12 cellular contexts compared by ENCODE assay signal in genomic region chr1:159913451-159914192, GRCh38. TPM values are rescaled to one million over a fixed set of nuclear protein-coding genes. Genes with fewer than 3 reads are reported as not detected.
DNase-seq lines count a peak whose midpoint lies in the region; ATAC-seq and TF ChIP-seq lines count a peak whose summit lies in the region.
"Had no signal": no experiment of that assay in that cellular context is flagged by ENCODE, and none has a peak within 500 bp of the region (broad histone marks: within the 10 kb centered on the region; RNA-seq: fewer than 3 reads in every experiment).

No MANE protein-coding gene starts in this region.

- H3K36me3 ChIP-seq in lung (ENCODE audit: control insufficient read depth in 2 of 2, insufficient read depth in 2 of 2, low read length in 2 of 2) (peaks cover 5 to 16% of the 10 kb centered on the region in 2 donors), upper lobe of right lung (peaks cover 23% of the 10 kb centered on the region), right atrium auricular region (peaks cover 21% of the 10 kb centered on the region)

- TF ChIP-seq CTCF in lung (IDR thresholded peaks at IDR 0.05; ENCODE audit: control extremely low read depth, extremely low read depth) (no peak), upper lobe of right lung (IDR thresholded peaks at IDR 0.05) (no peak), right atrium auricular region (IDR thresholded peaks at IDR 0.05) (no peak)

- WGBS in lung, 2 donors, result 69 to 82% methylated on average over 5 of the region's 5 CpGs

- H3K27me3 ChIP-seq in lung (ENCODE audit: control insufficient read depth, insufficient read depth) (no peaks in the 10 kb centered on the region), upper lobe of right lung (no peaks in the 10 kb centered on the region), right atrium auricular region (no peaks in the 10 kb centered on the region)

- DNase-seq in activated naive CD4-positive, alpha-beta T cell treated with anti-CD3 and anti-CD28 coated beads, Interleukin-2, amount 50 U/mL, for 72 hours (ENCODE audit: low spot score in 2 of 2), result no peak
- no peak for DNase-seq in activated naive CD4-positive, alpha-beta T cell treated with Interleukin-2 at 50 U/mL for 16 hours
- no peak for DNase-seq in activated T-helper 2 cell treated with anti-CD3 and anti-CD28 coated beads, Interferon-gamma antibody, Interleukin-2, Interleukin-4, amounts not matched to agents 10 μg/mL and 5 μg/mL and 100 μg/mL, durations not matched to agents 14 hours and 24 hours and 36 hours (ENCODE audit: low spot score)
- DNase-seq in lung (ENCODE audit: low spot score) (peak; percentile 64), upper lobe of right lung (peak; percentile 66), right atrium auricular region (ENCODE audit: low spot score) (no peak), dedifferentiated amniotic fluid mesenchymal stem cell (ENCODE audit: extremely low spot score) (no peak)
- DNase-seq: C1 segment of cervical spinal cord, NCI-H1436 had no signal

- H3K27me3 Mint-ChIP-seq in activated T-helper 2 cell treated with anti-CD3 and anti-CD28 coated beads, Interferon-gamma antibody, Interleukin-2, Interleukin-4, amounts not matched to agents 10 μg/mL and 5 μg/mL and 100 μg/mL, durations not matched to agents 14 hours and 24 hours and 36 hours (ENCODE audit: low read depth), result no peaks in the 10 kb centered on the region

- no peak overlapping the region for H3K4me3 ChIP-seq in lung
- H3K4me3 ChIP-seq in upper lobe of right lung, result no peak overlapping the region
- no peak overlapping the region for H3K4me3 ChIP-seq in right atrium auricular region
- H3K4me3 ChIP-seq: SK-N-MC had no signal

- intact Hi-C loops in activated T-helper 2 cell treated with anti-CD3 and anti-CD28 coated beads, Interferon-gamma antibody, Interleukin-2, Interleukin-4, amounts not matched to agents 10 μg/mL and 5 μg/mL and 100 μg/mL, durations not matched to agents 14 hours and 24 hours and 36 hours (cut with micrococcal nuclease), result no loop called here
- intact Hi-C loops in upper lobe of right lung (cut with DNase I), result no loop called here

- no peak for ATAC-seq in activated naive CD4-positive, alpha-beta T cell treated with anti-CD3 and anti-CD28 coated beads, Interleukin-2, amount 50 U/mL, for 72 hours
- ATAC-seq in lung (ENCODE audit: insufficient read depth, low FRiP score) (no peak), upper lobe of right lung (peak; percentile 57), HG02759 (IDR thresholded peaks at IDR 0.05; ENCODE audit: unreplicated experiment) (no peak)

- H3K4me1 Mint-ChIP-seq in activated T-helper 2 cell treated with anti-CD3 and anti-CD28 coated beads, Interferon-gamma antibody, Interleukin-2, Interleukin-4, amounts not matched to agents 10 μg/mL and 5 μg/mL and 100 μg/mL, durations not matched to agents 14 hours and 24 hours and 36 hours (ENCODE audit: low read depth), result peaks cover 49% of the 10 kb centered on the region

- peak overlapping the region; percentile 84 to 88 for H3K27ac Mint-ChIP-seq in activated naive CD4-positive, alpha-beta T cell treated with anti-CD3 and anti-CD28 coated beads, Interleukin-2, amount 50 U/mL, for 72 hours
- H3K27ac Mint-ChIP-seq in activated T-helper 2 cell treated with anti-CD3 and anti-CD28 coated beads, Interferon-gamma antibody, Interleukin-2, Interleukin-4, amounts not matched to agents 10 μg/mL and 5 μg/mL and 100 μg/mL, durations not matched to agents 14 hours and 24 hours and 36 hours, result peak overlapping the region; percentile 2

- H3K27ac ChIP-seq in lung (ENCODE audit: low read depth in 1 of 2, low read length in 1 of 2) (peak overlapping the region in 1 of 2 donors; percentile 88), upper lobe of right lung (peak overlapping the region; percentile 42), right atrium auricular region (no peak overlapping the region)
- H3K27ac ChIP-seq: SK-N-MC had no signal

- H3K4me1 ChIP-seq in lung (ENCODE audit: control insufficient read depth in 2 of 2, insufficient read depth in 2 of 2, low read length in 2 of 2) (peaks cover 9 to 31% of the 10 kb centered on the region in 2 donors), upper lobe of right lung (peaks cover 60% of the 10 kb centered on the region), right atrium auricular region (peaks cover 0 to 77% of the 10 kb centered on the region in 2 donors)

- H3K36me3 Mint-ChIP-seq in activated naive CD4-positive, alpha-beta T cell treated with anti-CD3 and anti-CD28 coated beads, Interleukin-2, amount 50 U/mL, for 72 hours, result peaks cover 6 to 22% of the 10 kb centered on the region in 2 donors
- peaks cover 44% of the 10 kb centered on the region for H3K36me3 Mint-ChIP-seq in activated T-helper 2 cell treated with anti-CD3 and anti-CD28 coated beads, Interferon-gamma antibody, Interleukin-2, Interleukin-4, amounts not matched to agents 10 μg/mL and 5 μg/mL and 100 μg/mL, durations not matched to agents 14 hours and 24 hours and 36 hours (ENCODE audit: low read depth)

- no peak overlapping the region for H3K4me3 Mint-ChIP-seq in activated T-helper 2 cell treated with anti-CD3 and anti-CD28 coated beads, Interferon-gamma antibody, Interleukin-2, Interleukin-4, amounts not matched to agents 10 μg/mL and 5 μg/mL and 100 μg/mL, durations not matched to agents 14 hours and 24 hours and 36 hours (ENCODE audit: low read depth)

- no peaks in the 10 kb centered on the region for H3K9me3 Mint-ChIP-seq in activated naive CD4-positive, alpha-beta T cell treated with anti-CD3 and anti-CD28 coated beads, Interleukin-2, amount 50 U/mL, for 72 hours
- H3K9me3 Mint-ChIP-seq in activated T-helper 2 cell treated with anti-CD3 and anti-CD28 coated beads, Interferon-gamma antibody, Interleukin-2, Interleukin-4, amounts not matched to agents 10 μg/mL and 5 μg/mL and 100 μg/mL, durations not matched to agents 14 hours and 24 hours and 36 hours, result no peaks in the 10 kb centered on the region

- H3K9me3 ChIP-seq in lung (ENCODE audit: control insufficient read depth in 2 of 2, insufficient read depth in 1 of 2, low read length in 1 of 2) (no peaks in the 10 kb centered on the region), upper lobe of right lung (no peaks in the 10 kb centered on the region), right atrium auricular region (no peaks in the 10 kb centered on the region)

RNA-seq across cellular contexts. Expression of gene TAGLN2, which starts 11.7 kb away (rescaled TPM):
- total RNA-seq in activated naive CD4-positive, alpha-beta T cell treated with anti-CD3 and anti-CD28 coated beads, Interleukin-2, amount 50 U/mL, for 72 hours, result 100 to 1,000 TPM; 391 to 559 TPM
- total RNA-seq in activated T-helper 2 cell treated with anti-CD3 and anti-CD28 coated beads, Interferon-gamma antibody, Interleukin-2, Interleukin-4, amounts not matched to agents 10 μg/mL and 5 μg/mL and 100 μg/mL, durations not matched to agents 14 hours and 24 hours and 36 hours, result 558 and 578 TPM in 2 replicates
- total RNA-seq in lung (100 to 1,000 TPM; 483 to 738 TPM), upper lobe of right lung (435 TPM), right atrium auricular region (100 to 1,000 TPM; 124 to 235 TPM)
- polyA plus RNA-seq in lung, result 100 to 1,000 TPM; 760 to 788 TPM

RNA-seq across cellular contexts. Expression of gene CFAP45, which starts 13.7 kb away (rescaled TPM):
- 1 to 10 TPM; 1.2 to 2.8 TPM for total RNA-seq in activated naive CD4-positive, alpha-beta T cell treated with anti-CD3 and anti-CD28 coated beads, Interleukin-2, amount 50 U/mL, for 72 hours
- 1.5 and 2.3 TPM in 2 replicates for total RNA-seq in activated T-helper 2 cell treated with anti-CD3 and anti-CD28 coated beads, Interferon-gamma antibody, Interleukin-2, Interleukin-4, amounts not matched to agents 10 μg/mL and 5 μg/mL and 100 μg/mL, durations not matched to agents 14 hours and 24 hours and 36 hours
- 10 to 100 TPM; 13.6 to 29.5 TPM for total RNA-seq in lung
- 10 to 100 TPM in 1 of 2 donors, 1 to 10 TPM in 1; 9.4 to 12.5 TPM for polyA plus RNA-seq in lung
- total RNA-seq in upper lobe of right lung, result 1.9 TPM
- 1 to 10 TPM in 1 of 2 donors, under 1 TPM in 1; 0.86 to 1.3 TPM for total RNA-seq in right atrium auricular region

RNA-seq across cellular contexts. Expression of gene IGSF9, which starts 31.8 kb away (rescaled TPM):
- not detected for total RNA-seq in activated naive CD4-positive, alpha-beta T cell treated with anti-CD3 and anti-CD28 coated beads, Interleukin-2, amount 50 U/mL, for 72 hours
- not detected in 2 replicates for total RNA-seq in activated T-helper 2 cell treated with anti-CD3 and anti-CD28 coated beads, Interferon-gamma antibody, Interleukin-2, Interleukin-4, amounts not matched to agents 10 μg/mL and 5 μg/mL and 100 μg/mL, durations not matched to agents 14 hours and 24 hours and 36 hours
- 1 to 10 TPM; 1.8 to 4.9 TPM for total RNA-seq in lung
- 1 to 10 TPM; 1.4 to 2.2 TPM for polyA plus RNA-seq in lung
- 2.2 TPM for total RNA-seq in upper lobe of right lung
- total RNA-seq in right atrium auricular region, result 1 to 10 TPM; 2.0 to 5.4 TPM

RNA-seq across cellular contexts. Expression of gene SLAMF9, which starts 40.4 kb away (rescaled TPM):
- total RNA-seq in activated naive CD4-positive, alpha-beta T cell treated with anti-CD3 and anti-CD28 coated beads, Interleukin-2, amount 50 U/mL, for 72 hours, result not detected
- total RNA-seq in activated T-helper 2 cell treated with anti-CD3 and anti-CD28 coated beads, Interferon-gamma antibody, Interleukin-2, Interleukin-4, amounts not matched to agents 10 μg/mL and 5 μg/mL and 100 μg/mL, durations not matched to agents 14 hours and 24 hours and 36 hours, result not detected in 2 replicates
- total RNA-seq in lung, result under 1 TPM; 0.43 to 0.74 TPM
- under 1 TPM; 0.37 to 0.38 TPM for polyA plus RNA-seq in lung
- not detected for total RNA-seq in upper lobe of right lung
- total RNA-seq in right atrium auricular region, result not detected
- total RNA-seq: kidney epithelial cell had no signal

RNA-seq across cellular contexts. Expression of gene VSIG8, which starts 51.2 kb away (rescaled TPM):
- total RNA-seq in activated naive CD4-positive, alpha-beta T cell treated with anti-CD3 and anti-CD28 coated beads, Interleukin-2, amount 50 U/mL, for 72 hours, result under 1 TPM in 1 of 2 donors, not detected in 1; 0.18 TPM
- total RNA-seq in activated T-helper 2 cell treated with anti-CD3 and anti-CD28 coated beads, Interferon-gamma antibody, Interleukin-2, Interleukin-4, amounts not matched to agents 10 μg/mL and 5 μg/mL and 100 μg/mL, durations not matched to agents 14 hours and 24 hours and 36 hours, result not detected in 2 replicates
- total RNA-seq in lung (under 1 TPM; 0.23 to 0.46 TPM), upper lobe of right lung (not detected), right atrium auricular region (not detected)
- under 1 TPM; 0.13 to 0.22 TPM for polyA plus RNA-seq in lung
- total RNA-seq: kidney epithelial cell had no signal

Comparison
In these comparisons a context has a peak if more than half of its experiments do, and no peak if none do; other contexts are left out.
1. DNase-seq: peak in lung (single experiment) and upper lobe of right lung (single experiment); none in activated naive CD4-positive, alpha-beta T cell treated with anti-CD3 and anti-CD28 coated beads, Interleukin-2, amount 50 U/mL, for 72 hours (0 of 2), activated naive CD4-positive, alpha-beta T cell treated with Interleukin-2 at 50 U/mL for 16 hours (single experiment), activated T-helper 2 cell treated with anti-CD3 and anti-CD28 coated beads, Interferon-gamma antibody, Interleukin-2, Interleukin-4, amounts not matched to agents 10 μg/mL and 5 μg/mL and 100 μg/mL, durations not matched to agents 14 hours and 24 hours and 36 hours (single experiment), right atrium auricular region (single experiment) and dedifferentiated amniotic fluid mesenchymal stem cell (single experiment).